In genomic region chr18:63869374-63869773, GRCh38 we compare ENCODE assay signal across 19 cellular contexts. TPM values are rescaled to one million over a fixed set of nuclear protein-coding genes. Genes with fewer than 3 reads are reported as not detected.
DNase-seq lines count a peak whose midpoint lies in the region; ATAC-seq and TF ChIP-seq lines count a peak whose summit lies in the region.
"Had no signal": no experiment of that assay in that cellular context is flagged by ENCODE, and none has a peak within 500 bp of the region (broad histone marks: within the 10 kb centered on the region; RNA-seq: fewer than 3 reads in every experiment).

No MANE protein-coding gene starts in this region.

- peak; percentile 89 for ATAC-seq in foreskin keratinocyte
- no peak for ATAC-seq in GM18861 (IDR thresholded peaks at IDR 0.05; ENCODE audit: unreplicated experiment)
- no peak for ATAC-seq in HG03039 (IDR thresholded peaks at IDR 0.05; ENCODE audit: unreplicated experiment)
- ATAC-seq: gastroesophageal sphincter, GM12878, left cardiac atrium had no signal

- H3K4me1 ChIP-seq in foreskin keratinocyte = peaks cover 40% of the 10 kb centered on the region
- H3K4me1 ChIP-seq: gastroesophageal sphincter, neural progenitor cell had no signal

- no peaks in the 10 kb centered on the region for H3K27me3 ChIP-seq in foreskin keratinocyte
- H3K27me3 ChIP-seq: gastroesophageal sphincter, neural progenitor cell had no signal

- TF ChIP-seq CTCF in AG10803 (conservative IDR thresholded peaks at IDR 0.05; ENCODE audit: low read length) (no peak), foreskin keratinocyte (conservative IDR thresholded peaks at IDR 0.05) (no peak)

- DNase-seq in AG10803 (ENCODE audit: low read depth) = peak; percentile 97
- peak; percentile 54 for DNase-seq in HPDE6-E6E7 (ENCODE audit: extremely low spot score)
- peak; percentile 10 for DNase-seq in T1000 (lab: John Stamatoyannopoulos, UW)
- DNase-seq in foreskin keratinocyte = peak; percentile 94 to 97
- no peak for DNase-seq in DMS79 treated with DMSO at 0.1 percent for 48 hours (lab: John Stamatoyannopoulos, UW)
- DNase-seq in NCI-H2081 treated with DMSO at 0.1 percent for 48 hours (lab: John Stamatoyannopoulos, UW) = no peak
- DNase-seq: activated CD4-positive, alpha-beta T cell treated with anti-CD3 and anti-CD28 coated beads for 48 hours; activated gamma-delta T cell treated with Interleukin-2 at 50 U/mL for 16 hours; CD4-positive, alpha-beta T cell; left cardiac atrium; NCI-H510A; stimulated activated CD4-positive, alpha-beta T cell treated with anti-CD3 and anti-CD28 coated beads, Interleukin-12 subunit alpha, Interleukin-12 subunit beta, amount 100 ng/mL, for 4 hours had no signal

- H3K4me3 ChIP-seq in AG10803 (ENCODE audit: low read length) = no peak overlapping the region
- H3K4me3 ChIP-seq: gastroesophageal sphincter, GM12878, neural progenitor cell had no signal

- H3K27ac ChIP-seq in foreskin keratinocyte = peak overlapping the region; percentile 97
- H3K27ac ChIP-seq: gastroesophageal sphincter, neural progenitor cell had no signal

RNA-seq across cellular contexts. Expression of gene SERPINB2, which starts 18.1 kb away (rescaled TPM):
- total RNA-seq in foreskin keratinocyte = 129 and 205 TPM in 2 replicates
- polyA plus RNA-seq in foreskin keratinocyte = 96.4 and 169 TPM in 2 replicates
- total RNA-seq: cerebellum, ureter had no signal

RNA-seq across cellular contexts. Expression of gene SERPINB10, which starts 38.4 kb away (rescaled TPM):
- 0.07 and 2.3 TPM in 2 replicates for total RNA-seq in foreskin keratinocyte
- polyA plus RNA-seq in foreskin keratinocyte = 0.73 TPM in 1 of 2 replicates, not detected in the other
- total RNA-seq: CD4-positive, alpha-beta T cell; cerebellum; left cardiac atrium; ureter had no signal

Comparison
In these comparisons a context has a peak if more than half of its experiments do, and no peak if none do; other contexts are left out.
1. DNase-seq: peak in AG10803 (single experiment), HPDE6-E6E7 (single experiment), T1000 (single experiment) and foreskin keratinocyte (2 of 2); none in DMS79 treated with DMSO at 0.1 percent for 48 hours (single experiment) and NCI-H2081 treated with DMSO at 0.1 percent for 48 hours (single experiment).